In genomic region chr3:23202203-23202920, GRCh38 we compare ENCODE assay signal across 8 cellular contexts. TPM values are rescaled to one million over a fixed set of nuclear protein-coding genes. Genes with fewer than 3 reads are reported as not detected.
DNase-seq lines count a peak whose midpoint lies in the region; ATAC-seq and TF ChIP-seq lines count a peak whose summit lies in the region.

No MANE protein-coding gene starts in this region.

- H3K27me3 Mint-ChIP-seq in Caco-2 (ENCODE audit: insufficient read depth, unreplicated experiment): no peaks in the 10 kb centered on the region

- ATAC-seq in GM21447 (IDR thresholded peaks at IDR 0.05; ENCODE audit: unreplicated experiment): peak; percentile 23

- peak overlapping the region; percentile 83 to 90 for H3K27ac ChIP-seq in ascending aorta
- no peak overlapping the region for H3K27ac ChIP-seq in iPS-18a (ENCODE audit: low read length)

- peak overlapping the region; percentile 57 for H3K9ac ChIP-seq in iPS-18a (ENCODE audit: low read length)
- peak overlapping the region; percentile 88 for H3K9ac ChIP-seq in skeletal muscle satellite cell (ENCODE audit: low read depth, low read length)

- H3K4me1 ChIP-seq in Caco-2 (peaks cover 15% of the 10 kb centered on the region), ascending aorta (peaks cover 0 to 4% of the 10 kb centered on the region in 2 donors), iPS-18a (ENCODE audit: control insufficient read depth, low read depth, low read length) (peaks cover 9% of the 10 kb centered on the region), skeletal muscle satellite cell (ENCODE audit: control insufficient read depth, insufficient read depth, low read length) (peaks cover 12% of the 10 kb centered on the region)

- CTCF ChIA-PET in Caco-2 (lab: Charles Lee): interaction anchor here (1.0 kb wide), 1 partner anchor 9 kb away, joined by 3 read pairs; no protein-coding TSS in a partner anchor

- in situ Hi-C loops in KBM-7 (cut with MboI; ENCODE audit: low pct_unique_long_range_greater_than_20kb, low sequenced_read_pairs): no loop called here

- POLR2A ChIA-PET in Caco-2 (lab: Charles Lee): no interaction called here

- H3K36me3 ChIP-seq in Caco-2 (ENCODE audit: control insufficient read depth, insufficient read depth, low read length) (no peaks in the 10 kb centered on the region), ascending aorta (no peaks in the 10 kb centered on the region), iPS-18a (ENCODE audit: control insufficient read depth, low read depth, low read length) (no peaks in the 10 kb centered on the region), skeletal muscle satellite cell (ENCODE audit: insufficient read depth, low read length) (no peaks in the 10 kb centered on the region)

- peak overlapping the region; percentile 76 for H3K4me3 ChIP-seq in Caco-2 (ENCODE audit: low read depth, low read length)
- peak overlapping the region; percentile 90 to 99 for H3K4me3 ChIP-seq in ascending aorta
- H3K4me3 ChIP-seq in iPS-18a (ENCODE audit: low read length): peak overlapping the region; percentile 83
- peak overlapping the region; percentile 89 for H3K4me3 ChIP-seq in skeletal muscle satellite cell (ENCODE audit: low read length)

- peak overlapping the region; percentile 87 for H3K4me3 Mint-ChIP-seq in Caco-2 (ENCODE audit: unreplicated experiment)

- H3K9me3 Mint-ChIP-seq in Caco-2 (ENCODE audit: unreplicated experiment): no peaks in the 10 kb centered on the region

- DNase-seq in Caco-2 (no peak), KBM-7 (peak; percentile 18), ascending aorta (ENCODE audit: low spot score in 2 of 2) (peak in 1 of 2 donors; percentile 72), NCI-H187 treated with DMSO at 0.1 percent for 48 hours (lab: John Stamatoyannopoulos, UW) (no peak), NCI-H2029 treated with DMSO at 0.1 percent for 48 hours (lab: John Stamatoyannopoulos, UW) (no peak)

- H3K27me3 ChIP-seq in Caco-2 (replicated peaks; ENCODE audit: control insufficient read depth, insufficient read depth, low read length) (no peaks in the 10 kb centered on the region), ascending aorta (no peaks in the 10 kb centered on the region), iPS-18a (ENCODE audit: control insufficient read depth, insufficient read depth, low read length) (peaks cover 21% of the 10 kb centered on the region), skeletal muscle satellite cell (ENCODE audit: control insufficient read depth, insufficient read depth, low read length) (peaks cover 3% of the 10 kb centered on the region)

- H3K27ac Mint-ChIP-seq in Caco-2 (ENCODE audit: unreplicated experiment): peak overlapping the region; percentile 78

- H3K36me3 Mint-ChIP-seq in Caco-2 (ENCODE audit: insufficient read depth, unreplicated experiment): peaks cover 11% of the 10 kb centered on the region

- intact Hi-C loops in Caco-2 (cut with micrococcal nuclease; ENCODE audit: unreplicated experiment): no loop called here
- intact Hi-C loops in ascending aorta (cut with DNase I): loop anchor here (5.0 to 10.0 kb wide), 4 partner anchors 60 to 742 kb away; partner anchors contain the start of genes NR1D2 and UBE2E1

- BruUV-seq in Caco-2 (replicated peaks; lab: Mats Ljungman, UMichigan): no TSS peak

- H3K9me3 ChIP-seq in Caco-2 (no peaks in the 10 kb centered on the region), ascending aorta (no peaks in the 10 kb centered on the region), iPS-18a (ENCODE audit: control insufficient read depth, low read depth, low read length) (no peaks in the 10 kb centered on the region), skeletal muscle satellite cell (replicated peaks; ENCODE audit: low read length) (no peaks in the 10 kb centered on the region)

- TF ChIP-seq CTCF in Caco-2 (IDR thresholded peaks at IDR 0.05; ENCODE audit: insufficient read depth in 1 of 2, low read depth in 1 of 2, low read length in 1 of 2, severe bottlenecking in 1 of 2, unreplicated experiment in 1 of 2): no peak
- TF ChIP-seq CTCF in ascending aorta (IDR thresholded peaks at IDR 0.05): no peak

- H3K4me2 ChIP-seq in skeletal muscle satellite cell (ENCODE audit: low read length): peak overlapping the region; percentile 98

- H3K4me1 Mint-ChIP-seq in Caco-2 (ENCODE audit: low read depth, unreplicated experiment): peaks cover 8% of the 10 kb centered on the region

RNA-seq across cellular contexts. Expression of gene UBE2E2, which starts 0.8 kb away (rescaled TPM):
- 67.5 and 83.8 TPM in 2 replicates for total RNA-seq in Caco-2 (2022)
- 5.3 TPM for total RNA-seq in ascending aorta
- 31.2 and 48.4 TPM in 2 replicates for total RNA-seq in skeletal muscle satellite cell (2012; rRNA removed)

Comparison
In these comparisons a context has a peak if more than half of its experiments do, and no peak if none do; other contexts are left out.
1. RNA of gene UBE2E2, which starts 0.8 kb away (total RNA-seq): 67.5 to 83.8 TPM in Caco-2; 5.3 TPM in ascending aorta (single experiment); every median in the first group is over 10 times any median in the second.
2. Peak in every context shown above with its lines, with median percentiles within 50 percentile points of each other: H3K4me3 ChIP-seq.